Comparison of ENCODE assay signal across 29 cellular contexts in genomic region chr12:1882405-1882804, GRCh38. TPM values are rescaled to one million over a fixed set of nuclear protein-coding genes. Genes with fewer than 3 reads are reported as not detected.
"Had no signal": no experiment of that assay in that cellular context is flagged by ENCODE, and none has a peak within 500 bp of the region (broad histone marks: within the 10 kb centered on the region; RNA-seq: fewer than 3 reads in every experiment).

No MANE protein-coding gene starts in this region.

- H3K4me1 ChIP-seq: foreskin keratinocyte, gastroesophageal sphincter, heart left ventricle, left lung, prostate gland, right atrium auricular region, suprapubic skin had no signal

- H3K36me3 Mint-ChIP-seq: naive thymus-derived CD4-positive, alpha-beta T cell; neural progenitor cell had no signal

- H3K9me3 ChIP-seq: gastroesophageal sphincter, heart left ventricle, left lung, prostate gland, right atrium auricular region, suprapubic skin had no signal

- H3K27ac ChIP-seq: epithelial cell of prostate, foreskin keratinocyte, gastroesophageal sphincter, heart left ventricle, hepatocyte, left lung, neural progenitor cell, prostate gland, right atrium auricular region, suprapubic skin had no signal

- DNase-seq: cortex of kidney; effector CD8-positive, alpha-beta T cell; foreskin keratinocyte; heart left ventricle; left cardiac atrium; left lung; mesenchymal stem cell; midbrain; naive thymus-derived CD4-positive, alpha-beta T cell; stimulated activated CD4-positive, alpha-beta T cell treated with anti-CD3 and anti-CD28 coated beads, Interleukin-12 subunit alpha, Interleukin-12 subunit beta, amount 100 ng/mL, for 4 hours; stimulated activated CD4-positive, alpha-beta T cell treated with anti-CD3 and anti-CD28 coated beads, Interleukin-1b, Interleukin-23, amount 100 ng/mL, for 48 hours; stimulated activated CD4-positive, alpha-beta T cell treated with anti-CD3 and anti-CD28 coated beads, Interleukin-4, amount 100 ng/mL, for 1 hour; stimulated activated CD8-positive, alpha-beta memory T cell treated with anti-CD3 and anti-CD28 coated beads, Interleukin-4, amount 100 ng/mL, for 48 hours; stimulated activated naive CD4-positive, alpha-beta T cell; stimulated activated naive CD8-positive, alpha-beta T cell treated with anti-CD3 and anti-CD28 coated beads, Interleukin-15, amount 100 ng/mL, for 72 hours; trophoblast cell had no signal

- H3K9me3 Mint-ChIP-seq: endodermal cell; stimulated activated naive CD8-positive, alpha-beta T cell treated with anti-CD3 and anti-CD28 coated beads, Interleukin-15, amount 100 ng/mL, for 72 hours had no signal

- H3K4me1 Mint-ChIP-seq: naive thymus-derived CD4-positive, alpha-beta T cell; nephron; stimulated activated naive CD8-positive, alpha-beta T cell treated with anti-CD3 and anti-CD28 coated beads, Interleukin-15, amount 100 ng/mL, for 72 hours had no signal

- H3K27me3 ChIP-seq: foreskin keratinocyte, gastroesophageal sphincter, hepatocyte, neural progenitor cell, right atrium auricular region had no signal

- H3K9ac ChIP-seq: neural progenitor cell had no signal

- H3K4me3 ChIP-seq: gastroesophageal sphincter, heart left ventricle, hepatocyte, left lung, neural progenitor cell, prostate gland, right atrium auricular region, smooth muscle cell, suprapubic skin had no signal

- H3K27ac Mint-ChIP-seq: endodermal cell; naive thymus-derived CD4-positive, alpha-beta T cell; nephron; neural progenitor cell had no signal

- ATAC-seq: esophagus mucosa; foreskin keratinocyte; gastroesophageal sphincter; heart left ventricle; left cardiac atrium; left lung; naive thymus-derived CD4-positive, alpha-beta T cell; sciatic nerve; stimulated activated naive CD8-positive, alpha-beta T cell treated with anti-CD3 and anti-CD28 coated beads, Interleukin-15, amount 100 ng/mL, for 72 hours had no signal

- H3K4me3 Mint-ChIP-seq: endodermal cell; naive thymus-derived CD4-positive, alpha-beta T cell; nephron; neural progenitor cell; stimulated activated naive CD8-positive, alpha-beta T cell treated with anti-CD3 and anti-CD28 coated beads, Interleukin-15, amount 100 ng/mL, for 72 hours had no signal

- H3K36me3 ChIP-seq: gastroesophageal sphincter, heart left ventricle, left lung, neural progenitor cell, prostate gland, right atrium auricular region, suprapubic skin had no signal

RNA-seq across cellular contexts. Expression of gene CACNA2D4, which starts 36.0 kb away (rescaled TPM):
- total RNA-seq: lung microvascular endothelial cell, smooth muscle cell had no signal
